Comparison of ENCODE assay signal across 19 cellular contexts in the genomic region with DNA sequence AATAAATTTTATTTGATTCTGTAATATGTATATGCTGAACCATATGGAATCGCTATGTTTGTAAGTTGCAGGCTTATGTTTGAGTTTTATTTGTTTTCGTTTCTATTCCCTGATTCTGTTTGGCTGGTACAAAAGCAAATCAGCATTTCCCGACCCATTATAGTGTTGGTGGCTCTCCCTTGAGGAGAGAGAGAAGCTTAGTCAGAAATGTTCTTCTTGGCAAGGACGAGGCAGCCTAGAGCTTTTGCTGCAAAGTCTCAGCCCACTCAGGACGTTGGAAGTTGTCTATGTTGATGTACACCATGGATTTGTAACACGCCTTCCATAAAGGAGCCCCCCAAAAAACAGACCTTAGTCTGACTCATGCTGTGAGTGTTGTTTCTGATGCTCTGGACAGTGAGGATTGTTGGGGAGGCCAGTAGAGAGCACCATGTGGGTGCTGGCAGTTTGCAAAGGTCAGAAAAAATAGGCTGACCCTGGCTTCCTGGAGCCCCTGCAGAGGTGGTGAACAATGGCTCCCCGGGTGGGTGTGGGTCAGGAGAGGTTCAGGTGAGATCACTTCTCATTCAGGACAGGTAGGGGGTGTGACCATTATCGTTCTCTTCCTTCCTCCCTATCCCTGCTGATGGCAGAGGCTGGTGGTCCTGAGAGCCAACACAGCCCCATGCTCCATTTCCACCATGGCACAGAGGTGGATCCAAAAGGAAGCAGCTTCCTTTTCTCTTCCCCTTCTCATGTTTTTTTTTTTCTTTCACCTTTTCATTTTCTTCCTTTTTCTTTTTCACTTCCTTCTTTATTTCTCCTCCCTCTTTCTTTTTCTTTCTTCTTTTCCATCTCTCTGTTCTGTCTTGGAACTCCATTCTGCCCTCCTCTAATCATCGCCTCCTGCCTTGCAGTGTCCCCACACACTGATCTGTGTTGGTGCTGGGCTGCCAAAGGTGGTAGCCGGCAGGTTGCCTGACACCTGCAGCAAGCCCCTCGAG.
DNase-seq lines count a peak whose midpoint lies in the region; ATAC-seq and TF ChIP-seq lines count a peak whose summit lies in the region.
"Had no signal": no experiment of that assay in that cellular context is flagged by ENCODE, and none has a peak within 500 bp of the region (broad histone marks: within the 10 kb centered on the region; RNA-seq: fewer than 3 reads in every experiment).

No MANE protein-coding gene starts in this region.

- ATAC-seq in GM18868 (IDR thresholded peaks at IDR 0.05; ENCODE audit: unreplicated experiment) (no peak), lower lobe of right lung (no peak), GM19455 (IDR thresholded peaks at IDR 0.05; ENCODE audit: unreplicated experiment) (no peak)
- ATAC-seq: CD8-positive, alpha-beta T cell; PC-3 had no signal

- H3K27me3 ChIP-seq in esophagus muscularis mucosa = no peaks in the 10 kb centered on the region
- H3K27me3 ChIP-seq in right atrium auricular region = no peaks in the 10 kb centered on the region
- H3K27me3 ChIP-seq in lower lobe of right lung (ENCODE audit: low read depth) = peaks cover 4% of the 10 kb centered on the region
- H3K27me3 ChIP-seq: BLaER1 treated with 17β-estradiol and CSF1 and Interleukin-3, amounts not matched to agents 10 nM and 100 nM; SJCRH30 had no signal

- no peak for DNase-seq in esophagus muscularis mucosa (ENCODE audit: extremely low spot score)
- no peak for DNase-seq in right atrium auricular region (ENCODE audit: low spot score)
- DNase-seq in substantia nigra (lab: John Stamatoyannopoulos, UW) = no peak
- DNase-seq in lower lobe of right lung = no peak
- DNase-seq: Calu3; CD8-positive, alpha-beta T cell; GF-D8; GOT3; KBM-7; NCI-H1105; NCI-H2081; NCI-H748 treated with DMSO at 0.1 percent for 48 hours; PC-3; SJCRH30 had no signal

- H3K4me1 ChIP-seq in esophagus muscularis mucosa (peaks cover 20 to 25% (median 22%) of the 10 kb centered on the region in 4 donors), right atrium auricular region (peaks cover 0 to 46% of the 10 kb centered on the region in 2 donors), lower lobe of right lung (no peaks in the 10 kb centered on the region)
- H3K4me1 ChIP-seq: SJCRH30 had no signal

- H3K27ac ChIP-seq in angular gyrus (ENCODE audit: low read depth, low read length) (peak overlapping the region; percentile 57), esophagus muscularis mucosa (replicated peaks in 1 of 4) (peak overlapping the region; percentile 10 to 54 (median 24)), right atrium auricular region (peak overlapping the region; percentile 69 to 79), substantia nigra (ENCODE audit: low read depth, low read length, poor library complexity, severe bottlenecking) (peak overlapping the region; percentile 55), lower lobe of right lung (no peak overlapping the region)
- H3K27ac ChIP-seq: BLaER1 treated with 17β-estradiol and CSF1 and Interleukin-3, amounts not matched to agents 10 nM and 100 nM; RWPE1; SJCRH30 had no signal

- intact Hi-C loops in esophagus muscularis mucosa (cut with DNase I) = no loop called here
- intact Hi-C loops in lower lobe of right lung (cut with DNase I) = no loop called here

- no peak for TF ChIP-seq POLR2A in esophagus muscularis mucosa (IDR thresholded peaks at IDR 0.05; ENCODE audit: low read depth)

- WGBS in esophagus muscularis mucosa = 75% methylated on average over 11 of the region's 11 CpGs

- H3K4me3 ChIP-seq in esophagus muscularis mucosa (no peak overlapping the region), right atrium auricular region (no peak overlapping the region), lower lobe of right lung (no peak overlapping the region)
- H3K4me3 ChIP-seq: BLaER1 treated with 17β-estradiol and CSF1 and Interleukin-3, amounts not matched to agents 10 nM and 100 nM; SJCRH30 had no signal

- TF ChIP-seq CTCF in esophagus muscularis mucosa (IDR thresholded peaks at IDR 0.05) = no peak
- TF ChIP-seq CTCF in right atrium auricular region (IDR thresholded peaks at IDR 0.05) = no peak
- no peak for TF ChIP-seq CTCF in lower lobe of right lung (IDR thresholded peaks at IDR 0.05)

- H3K36me3 ChIP-seq in esophagus muscularis mucosa = peaks cover 9 to 84% (median 46%) of the 10 kb centered on the region in 4 donors
- peaks cover 40% of the 10 kb centered on the region for H3K36me3 ChIP-seq in right atrium auricular region
- H3K36me3 ChIP-seq in lower lobe of right lung = no peaks in the 10 kb centered on the region
- H3K36me3 ChIP-seq: BLaER1 treated with 17β-estradiol and CSF1 and Interleukin-3, amounts not matched to agents 10 nM and 100 nM had no signal

- no peak for TF ChIP-seq EP300 in esophagus muscularis mucosa (IDR thresholded peaks at IDR 0.05)

- H3K9me3 ChIP-seq in esophagus muscularis mucosa (no peaks in the 10 kb centered on the region), right atrium auricular region (no peaks in the 10 kb centered on the region), lower lobe of right lung (no peaks in the 10 kb centered on the region)
- H3K9me3 ChIP-seq: BLaER1 treated with 17β-estradiol and CSF1 and Interleukin-3, amounts not matched to agents 10 nM and 100 nM; SJCRH30 had no signal
